27 cellular contexts compared by ENCODE assay signal in genomic region chr6:54085047-54085446, GRCh38. TPM values are rescaled to one million over a fixed set of nuclear protein-coding genes. Genes with fewer than 3 reads are reported as not detected.
DNase-seq lines count a peak whose midpoint lies in the region; ATAC-seq, FAIRE-seq and TF ChIP-seq lines count a peak whose summit lies in the region.
"Had no signal": no experiment of that assay in that cellular context is flagged by ENCODE, and none has a peak within 500 bp of the region (broad histone marks: within the 10 kb centered on the region; RNA-seq: fewer than 3 reads in every experiment).

No MANE protein-coding gene starts in this region.

- no peak for DNase-seq in adrenal gland
- DNase-seq in cardiac muscle cell (ENCODE audit: low read depth in 1 of 2, low spot score in 1 of 2), result no peak
- DNase-seq in superior temporal gyrus (ENCODE audit: extremely low spot score), result peak; percentile 15
- DNase-seq in AG20443 (ENCODE audit: low spot score), result no peak
- no peak for DNase-seq in activated T-cell treated with anti-CD3 and anti-CD28 coated beads, Interleukin-2, amount 50 U/mL, for 4 hours
- DNase-seq in D721Med (ENCODE audit: insufficient read length, low spot score), result no peak
- no peak for DNase-seq in iPS-NIHi11 (ENCODE audit: low spot score)
- DNase-seq: activated CD4-positive, alpha-beta memory T cell treated with anti-CD3 and anti-CD28 coated beads, Interleukin-2, amount 10 ng/mL, durations not matched to agents 7 days and 5 days; activated CD8-positive, alpha-beta memory T cell treated with anti-CD3 and anti-CD28 coated beads, Interleukin-2, amount 50 U/mL, for 4 hours; aorta; Kasumi-1; NCI-H1436; nephron progenitor cell; posterior cingulate gyrus; SIG-M5; stimulated activated CD4-positive, alpha-beta T cell treated with anti-CD3 and anti-CD28 coated beads, Interleukin-15, amount 100 ng/mL, for 24 hours; stimulated activated CD4-positive, alpha-beta T cell treated with anti-CD3 and anti-CD28 coated beads, Interleukin-4, amount 100 ng/mL, for 4 hours had no signal

- H3K27ac ChIP-seq in adrenal gland, result peak overlapping the region in 3 of 5 donors; percentile 19 to 73 (median 42)
- H3K27ac ChIP-seq in cardiac muscle cell, result peak overlapping the region; percentile 53
- peak overlapping the region; percentile 11 for H3K27ac ChIP-seq in muscle layer of duodenum (ENCODE audit: low read length)
- H3K27ac ChIP-seq: BLaER1 treated with 17β-estradiol and CSF1 and Interleukin-3, amounts not matched to agents 10 nM and 100 nM; hepatocyte had no signal

- ATAC-seq in activated T-cell treated with anti-CD3 and anti-CD28 coated beads, Interleukin-2, amount 50 U/mL, for 4 hours, result no peak
- ATAC-seq: esophagus mucosa, Panc1 had no signal

- intact Hi-C loops in adrenal gland (cut with DNase I), result no loop called here

- H3K36me3 Mint-ChIP-seq in activated T-cell treated with anti-CD3 and anti-CD28 coated beads, Interleukin-2, amount 50 U/mL, for 4 hours (ENCODE audit: insufficient read depth), result no peaks in the 10 kb centered on the region
- H3K36me3 Mint-ChIP-seq: activated naive CD4-positive, alpha-beta T cell treated with anti-CD3 and anti-CD28 coated beads, Interleukin-2, amount 50 U/mL, for 24 hours had no signal

- no peak for FAIRE-seq in D721Med (lab: Jason Lieb, UNC)
- FAIRE-seq: GM12892 had no signal

- peaks cover 6 to 32% of the 10 kb centered on the region in 2 donors for H3K4me1 ChIP-seq in adrenal gland (replicated peaks in 1 of 2)
- peaks cover 18% of the 10 kb centered on the region for H3K4me1 ChIP-seq in cardiac muscle cell (ENCODE audit: low read depth)
- peaks cover 0 to 5% of the 10 kb centered on the region in 2 donors for H3K4me1 ChIP-seq in muscle layer of duodenum (ENCODE audit: control insufficient read depth in 1 of 2, insufficient read depth in 2 of 2, low read length in 2 of 2)
- H3K4me1 ChIP-seq: BLaER1 treated with 17β-estradiol and CSF1 and Interleukin-3, amounts not matched to agents 10 nM and 100 nM had no signal

- H3K36me3 ChIP-seq in adrenal gland (replicated peaks in 1 of 2), result no peaks in the 10 kb centered on the region
- H3K36me3 ChIP-seq in cardiac muscle cell, result no peaks in the 10 kb centered on the region
- H3K36me3 ChIP-seq in muscle layer of duodenum (ENCODE audit: control insufficient read depth in 1 of 2, insufficient read depth in 2 of 2, low read length in 2 of 2), result no peaks in the 10 kb centered on the region
- H3K36me3 ChIP-seq: BLaER1 treated with 17β-estradiol and CSF1 and Interleukin-3, amounts not matched to agents 10 nM and 100 nM had no signal

- no peak overlapping the region for H3K4me3 Mint-ChIP-seq in activated T-cell treated with anti-CD3 and anti-CD28 coated beads, Interleukin-2, amount 50 U/mL, for 4 hours
- H3K4me3 Mint-ChIP-seq: activated CD4-positive, alpha-beta memory T cell treated with anti-CD3 and anti-CD28 coated beads, Interleukin-2, amount 10 ng/mL, durations not matched to agents 7 days and 5 days; activated naive CD4-positive, alpha-beta T cell treated with anti-CD3 and anti-CD28 coated beads, Interleukin-2, amount 50 U/mL, for 24 hours; central memory CD8-positive, alpha-beta T cell; nephron progenitor cell had no signal

- H3K4me3 ChIP-seq in adrenal gland, result no peak overlapping the region
- no peak overlapping the region for H3K4me3 ChIP-seq in cardiac muscle cell
- H3K4me3 ChIP-seq in muscle layer of duodenum (ENCODE audit: low read depth in 1 of 2, low read length in 2 of 2), result no peak overlapping the region
- H3K4me3 ChIP-seq: BLaER1 treated with 17β-estradiol and CSF1 and Interleukin-3, amounts not matched to agents 10 nM and 100 nM; hepatocyte had no signal

- no peaks in the 10 kb centered on the region for H3K27me3 ChIP-seq in adrenal gland
- no peaks in the 10 kb centered on the region for H3K27me3 ChIP-seq in cardiac muscle cell
- no peaks in the 10 kb centered on the region for H3K27me3 ChIP-seq in muscle layer of duodenum (ENCODE audit: low read depth, low read length)
- H3K27me3 ChIP-seq: BLaER1 treated with 17β-estradiol and CSF1 and Interleukin-3, amounts not matched to agents 10 nM and 100 nM; hepatocyte had no signal

- H3K9me3 ChIP-seq in adrenal gland (replicated peaks in 1 of 3) (no peaks in the 10 kb centered on the region), cardiac muscle cell (ENCODE audit: low read depth) (no peaks in the 10 kb centered on the region), muscle layer of duodenum (ENCODE audit: control insufficient read depth in 1 of 2, low read length in 2 of 2) (no peaks in the 10 kb centered on the region)
- H3K9me3 ChIP-seq: BLaER1 treated with 17β-estradiol and CSF1 and Interleukin-3, amounts not matched to agents 10 nM and 100 nM had no signal

- TF ChIP-seq CTCF in adrenal gland (IDR thresholded peaks at IDR 0.05), result no peak
- no peak for TF ChIP-seq CTCF in cardiac muscle cell (IDR thresholded peaks at IDR 0.05; ENCODE audit: low read depth, low read length)
- no peak for TF ChIP-seq CTCF in D721Med (IDR thresholded peaks at IDR 0.05; ENCODE audit: insufficient read depth, missing control alignments)

- H3K9me3 Mint-ChIP-seq in activated T-cell treated with anti-CD3 and anti-CD28 coated beads, Interleukin-2, amount 50 U/mL, for 4 hours, result no peaks in the 10 kb centered on the region
- H3K9me3 Mint-ChIP-seq: activated CD4-positive, alpha-beta memory T cell treated with anti-CD3 and anti-CD28 coated beads, Interleukin-2, amount 10 ng/mL, durations not matched to agents 7 days and 5 days; activated naive CD4-positive, alpha-beta T cell treated with anti-CD3 and anti-CD28 coated beads, Interleukin-2, amount 50 U/mL, for 24 hours; nephron progenitor cell had no signal

- no peak for TF ChIP-seq POLR2A in adrenal gland (IDR thresholded peaks at IDR 0.05)

- peaks cover 2% of the 10 kb centered on the region for H3K27me3 Mint-ChIP-seq in activated T-cell treated with anti-CD3 and anti-CD28 coated beads, Interleukin-2, amount 50 U/mL, for 4 hours (ENCODE audit: low read depth)
- H3K27me3 Mint-ChIP-seq: activated CD4-positive, alpha-beta memory T cell treated with anti-CD3 and anti-CD28 coated beads, Interleukin-2, amount 10 ng/mL, durations not matched to agents 7 days and 5 days; central memory CD8-positive, alpha-beta T cell had no signal

- H3K4me1 Mint-ChIP-seq in activated T-cell treated with anti-CD3 and anti-CD28 coated beads, Interleukin-2, amount 50 U/mL, for 4 hours (ENCODE audit: low read depth), result no peaks in the 10 kb centered on the region
- H3K4me1 Mint-ChIP-seq: activated CD4-positive, alpha-beta memory T cell treated with anti-CD3 and anti-CD28 coated beads, Interleukin-2, amount 10 ng/mL, durations not matched to agents 7 days and 5 days; activated naive CD4-positive, alpha-beta T cell treated with anti-CD3 and anti-CD28 coated beads, Interleukin-2, amount 50 U/mL, for 24 hours; central memory CD8-positive, alpha-beta T cell had no signal

- 16 to 28% (median 18%) methylated on average over 2 of the region's 2 CpGs for WGBS in adrenal gland, 4 donors

RNA-seq across cellular contexts. Expression of gene MLIP, which starts 26.2 kb away (rescaled TPM):
- total RNA-seq in adrenal gland (1 to 10 TPM; 1.8 to 9.6 (median 7.6) TPM), cardiac muscle cell (60.5 and 65.4 TPM in 2 replicates)
- polyA plus RNA-seq in adrenal gland (1 to 10 TPM in 2 of 3 donors, under 1 TPM in 1; 0.88 to 6.7 (median 2.8) TPM), cardiac muscle cell (42.2 and 68.9 TPM in 2 replicates)
- not detected for total RNA-seq in activated T-cell treated with anti-CD3 and anti-CD28 coated beads, Interleukin-2, amount 50 U/mL, for 4 hours
- total RNA-seq: activated CD4-positive, alpha-beta memory T cell treated with anti-CD3 and anti-CD28 coated beads, Interleukin-2, amount 10 ng/mL, durations not matched to agents 7 days and 5 days; G401 had no signal
- polyA plus RNA-seq: AG04450 had no signal
